ENCODE assay signal across 10 cellular contexts in genomic region chr3:185126201-185126600, GRCh38.
"Had no signal": no experiment of that assay in that cellular context is flagged by ENCODE, and none has a peak within 500 bp of the region (broad histone marks: within the 10 kb centered on the region; RNA-seq: fewer than 3 reads in every experiment).

No MANE protein-coding gene starts in this region.

- H3K36me3 ChIP-seq: WERI-Rb-1 had no signal

- H3K27ac ChIP-seq: VCaP, WERI-Rb-1 had no signal

- ATAC-seq: activated CD4-positive, alpha-beta T cell treated with anti-CD3 and anti-CD28 coated beads for 36 hours; activated CD4-positive, CD25-positive, alpha-beta regulatory T cell treated with anti-CD3 and anti-CD28 coated beads, Interleukin-2, amount 50 U/mL, for 24 hours; activated CD8-positive, alpha-beta memory T cell treated with anti-CD3 and anti-CD28 coated beads, Interleukin-2, amount 10 ng/mL, durations not matched to agents 7 days and 5 days; activated CD8-positive, alpha-beta T cell treated with anti-CD3 and anti-CD28 coated beads for 36 hours; activated CD8-positive, alpha-beta T cell treated with anti-CD3 and anti-CD28 coated beads, Interleukin-2, amount 10 ng/mL, durations not matched to agents 7 days and 5 days; T-cell; T-helper 17 cell; WTC11 had no signal
